In the genomic region with DNA sequence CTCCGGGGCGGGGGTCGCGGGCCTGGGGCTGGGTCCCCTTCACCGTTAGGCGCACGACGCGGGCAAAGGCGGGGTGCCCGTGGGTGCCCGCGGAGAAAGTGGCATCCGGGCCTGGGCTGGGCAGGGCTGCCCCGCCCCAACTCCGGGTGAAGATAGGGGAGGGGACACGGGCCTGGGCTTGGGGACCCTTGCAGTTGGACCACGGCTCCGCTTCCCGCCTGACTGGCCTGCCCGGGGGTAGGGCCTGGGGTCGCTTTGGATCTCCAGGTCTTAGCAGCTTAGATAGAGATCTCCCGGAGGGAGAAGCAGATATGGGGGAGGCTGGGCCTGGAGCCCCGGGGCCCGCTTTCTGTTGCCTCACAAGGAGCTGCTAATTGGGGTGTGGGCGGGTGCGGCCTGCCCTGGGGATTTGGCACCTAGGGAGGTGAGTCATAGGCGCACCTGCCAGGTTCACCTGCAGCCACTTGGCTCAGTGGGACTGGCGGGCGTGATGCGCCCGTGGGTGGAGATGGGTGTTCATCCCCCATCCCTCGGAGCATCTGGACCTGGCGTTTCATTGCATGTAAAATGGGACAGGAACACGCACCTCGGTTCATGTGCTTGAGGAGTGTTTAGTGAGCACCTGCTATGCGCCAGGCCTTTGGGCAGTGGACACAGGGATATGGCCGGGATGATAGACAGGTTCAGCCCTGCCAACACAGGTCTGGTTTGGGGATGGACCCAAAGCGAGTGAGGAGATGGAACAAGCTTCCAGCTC, we compare ENCODE assay signal across 8 cellular contexts. TPM values are rescaled to one million over a fixed set of nuclear protein-coding genes. Genes with fewer than 3 reads are reported as not detected.
A peak's percentile ranks its signal among the peaks of the same experiment; 100 is the strongest.
DNase-seq lines count a peak whose midpoint lies in the region; ATAC-seq, FAIRE-seq and TF ChIP-seq lines count a peak whose summit lies in the region.

No MANE protein-coding gene starts in this region.

- H3K27me3 ChIP-seq in HUES48 (ENCODE audit: control insufficient read depth, insufficient read depth, low read length) (no peaks in the 10 kb centered on the region), pancreas (no peaks in the 10 kb centered on the region)

- peak overlapping the region; percentile 88 for H3K4me3 ChIP-seq in HUES48 (ENCODE audit: low read depth, low read length)
- peak overlapping the region; percentile 69 to 98 (median 90) for H3K4me3 ChIP-seq in pancreas

- WGBS in pancreas, 2 donors: 2 to 3% methylated on average over 38 to 39 of the region's 39 CpGs

- H3K4me1 ChIP-seq in HUES48 (ENCODE audit: control insufficient read depth, insufficient read depth, low read length): peaks cover 15% of the 10 kb centered on the region
- H3K4me1 ChIP-seq in pancreas: peaks cover 5 to 8% (median 6%) of the 10 kb centered on the region in 3 donors

- no peak for FAIRE-seq in pancreas (lab: Jason Lieb, UNC)

- H3K27ac ChIP-seq in HUES48 (ENCODE audit: low read depth, low read length) (no peak overlapping the region), pancreas (peak overlapping the region in 3 of 4 donors; percentile 3 to 60 (median 50))

- H3K9ac ChIP-seq in HUES48 (ENCODE audit: low read depth, low read length): peak overlapping the region; percentile 55; the same call in 1 of the 2 replicates

- peak in 2 of 3 experiments; percentile 38 to 57 for DNase-seq in NCI-H1417 (lab: John Stamatoyannopoulos, UW)
- DNase-seq in NCI-H1417 treated with DMSO at 0.1 percent for 48 hours (lab: John Stamatoyannopoulos, UW): no peak
- peak; percentile 37 to 47 for DNase-seq in activated CD8-positive, alpha-beta memory T cell treated with anti-CD3 and anti-CD28 coated beads for 4 hours (ENCODE audit: low read depth in 2 of 2)
- peak; percentile 51 to 86 (median 74) for DNase-seq in pancreas
- DNase-seq in GDM1 (lab: John Stamatoyannopoulos, UW): no peak

- TF ChIP-seq CTCF in pancreas (IDR thresholded peaks at IDR 0.05): no peak

- ATAC-seq in esophagus mucosa: peak; percentile 85
- peak; percentile 64 to 79 (median 74) for ATAC-seq in pancreas
- no peak for ATAC-seq in GM18907 (IDR thresholded peaks at IDR 0.05; ENCODE audit: unreplicated experiment)

- H3K36me3 ChIP-seq in HUES48 (ENCODE audit: control insufficient read depth, insufficient read depth, low read length): peaks cover 33% of the 10 kb centered on the region
- H3K36me3 ChIP-seq in pancreas: peaks cover 0 to 14% (median 0%) of the 10 kb centered on the region in 3 donors

- intact Hi-C loops in pancreas (cut with DNase I): no loop called here

- H3K9me3 ChIP-seq in HUES48 (ENCODE audit: control insufficient read depth, insufficient read depth, low read length): no peaks in the 10 kb centered on the region
- H3K9me3 ChIP-seq in pancreas: no peaks in the 10 kb centered on the region

RNA-seq across cellular contexts. Expression of gene MAP1S, which starts 0.6 kb away (rescaled TPM):
- 16.9 TPM for total RNA-seq in esophagus mucosa
- 10 to 100 TPM; 13.9 to 35.6 (median 21.3) TPM for total RNA-seq in pancreas
- 10 to 100 TPM; 22.1 to 22.4 TPM for polyA plus RNA-seq in pancreas

RNA-seq across cellular contexts. Expression of gene FCHO1, which starts 31.4 kb away (rescaled TPM):
- 0.76 TPM for total RNA-seq in esophagus mucosa
- total RNA-seq in pancreas: 1 to 10 TPM in 3 of 6 donors, under 1 TPM in 3; 0.43 to 2.5 (median 1.2) TPM
- polyA plus RNA-seq in pancreas: 1 to 10 TPM; 1.3 to 1.4 TPM

RNA-seq across cellular contexts. Expression of gene UNC13A, which starts 31.8 kb away (rescaled TPM):
- total RNA-seq in esophagus mucosa: 0.04 TPM
- 1 to 10 TPM in 3 of 6 donors, under 1 TPM in 3; 0.92 to 5.3 (median 1.3) TPM for total RNA-seq in pancreas
- 10 to 100 TPM in 1 of 2 donors, 1 to 10 TPM in 1; 4.1 to 10.5 TPM for polyA plus RNA-seq in pancreas

Comparison
In these comparisons a context has a peak if more than half of its experiments do, and no peak if none do; other contexts are left out.
1. DNase-seq: peak in NCI-H1417 (2 of 3), activated CD8-positive, alpha-beta memory T cell treated with anti-CD3 and anti-CD28 coated beads for 4 hours (2 of 2) and pancreas (6 of 6); none in NCI-H1417 treated with DMSO at 0.1 percent for 48 hours (single experiment) and GDM1 (single experiment).